15 cellular contexts compared by ENCODE assay signal in the genomic region with DNA sequence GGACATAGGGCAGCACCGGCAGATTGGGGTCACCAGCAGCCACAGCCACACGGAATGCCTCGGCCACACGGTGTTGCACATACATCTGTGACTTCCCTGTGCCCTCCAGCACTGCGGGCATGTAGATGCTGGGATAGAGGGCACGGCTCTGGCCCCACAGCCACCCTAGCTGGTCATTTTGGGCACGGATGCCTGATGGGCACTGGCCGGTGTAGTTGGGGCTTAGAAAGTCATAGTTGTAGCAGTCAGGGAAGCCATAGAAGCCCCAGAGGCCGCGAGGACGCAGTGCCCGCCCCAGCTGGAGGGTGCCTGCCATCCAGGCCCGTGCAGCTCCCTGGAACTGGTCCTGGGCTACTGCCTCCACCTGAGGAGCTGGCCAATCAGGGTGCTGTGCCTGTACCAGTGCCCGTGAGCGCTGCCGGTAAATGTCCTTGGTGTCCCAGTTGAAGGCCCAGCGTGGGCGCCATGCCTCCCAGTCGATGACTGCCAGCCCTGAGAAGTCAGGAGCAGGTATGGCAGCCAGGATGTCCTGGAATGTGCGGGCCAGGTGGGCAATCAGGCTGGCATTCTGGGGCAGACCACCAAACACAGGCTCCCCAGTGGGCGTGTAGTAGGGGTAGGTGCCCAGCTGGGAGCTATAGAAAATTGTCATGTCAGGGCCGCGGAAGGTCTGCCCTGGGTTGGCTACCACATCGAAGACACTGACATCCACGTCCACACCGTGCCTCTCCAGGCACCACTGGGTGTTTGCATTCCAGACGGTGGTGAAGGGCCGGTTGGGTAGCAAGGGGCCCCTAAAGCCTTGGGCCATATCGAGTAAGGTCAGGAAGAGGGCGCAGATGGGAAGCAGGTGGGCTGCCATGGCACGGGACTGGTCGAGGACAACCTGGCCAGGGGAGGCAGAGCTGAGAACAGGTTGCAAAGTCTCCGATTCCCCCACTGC. TPM values are rescaled to one million over a fixed set of nuclear protein-coding genes. Genes with fewer than 3 reads are reported as not detected.
A peak's percentile ranks its signal among the peaks of the same experiment; 100 is the strongest.
DNase-seq lines count a peak whose midpoint lies in the region; ATAC-seq, FAIRE-seq and TF ChIP-seq lines count a peak whose summit lies in the region.
"Had no signal": no experiment of that assay in that cellular context is flagged by ENCODE, and none has a peak within 500 bp of the region (broad histone marks: within the 10 kb centered on the region; RNA-seq: fewer than 3 reads in every experiment).

No MANE protein-coding gene starts in this region.

- no peaks in the 10 kb centered on the region for H3K27me3 ChIP-seq in CD8-positive, alpha-beta T cell (ENCODE audit: insufficient read depth, low read length)
- H3K27me3 ChIP-seq in body of pancreas = no peaks in the 10 kb centered on the region
- H3K27me3 ChIP-seq in keratinocyte (ENCODE audit: control insufficient read depth, extremely low read depth, insufficient read depth, low read length) = no peaks in the 10 kb centered on the region
- no peaks in the 10 kb centered on the region for H3K27me3 ChIP-seq in Karpas-422 (ENCODE audit: low read length)
- no peaks in the 10 kb centered on the region for H3K27me3 ChIP-seq in ascending aorta

- peak overlapping the region; percentile 52 for H3K27ac Mint-ChIP-seq in CD8-positive, alpha-beta T cell
- peak overlapping the region; percentile 46 for H3K27ac Mint-ChIP-seq in progenitor cell of endocrine pancreas

- no peak for FAIRE-seq in keratinocyte (lab: Jason Lieb, UNC)
- FAIRE-seq: GM19239, HTR-8/SVneo, TTC549 had no signal

- H3K36me3 ChIP-seq in CD8-positive, alpha-beta T cell (ENCODE audit: insufficient read depth, low read length) = no peaks in the 10 kb centered on the region
- H3K36me3 ChIP-seq in body of pancreas (replicated peaks in 1 of 2; ENCODE audit: insufficient read depth in 1 of 2, low read depth in 2 of 2) (no peaks in the 10 kb centered on the region), keratinocyte (ENCODE audit: control insufficient read depth in 2 of 2, extremely low read depth in 1 of 2, insufficient read depth in 2 of 2, low read length in 2 of 2) (no peaks in the 10 kb centered on the region), Karpas-422 (ENCODE audit: insufficient read depth, low read length) (no peaks in the 10 kb centered on the region), ascending aorta (no peaks in the 10 kb centered on the region)

- H3K9me3 Mint-ChIP-seq in CD8-positive, alpha-beta T cell = no peaks in the 10 kb centered on the region
- H3K9me3 Mint-ChIP-seq in progenitor cell of endocrine pancreas (ENCODE audit: low read depth) = no peaks in the 10 kb centered on the region

- no peak overlapping the region for H3K4me3 ChIP-seq in CD8-positive, alpha-beta T cell (ENCODE audit: low read depth, low read length)
- no peak overlapping the region for H3K4me3 ChIP-seq in body of pancreas
- peak overlapping the region in 1 of 3 experiments; percentile 11 for H3K4me3 ChIP-seq in keratinocyte (ENCODE audit: control insufficient read depth in 2 of 3, extremely low read depth in 1 of 3, insufficient read depth in 2 of 3, low read depth in 1 of 3, low read length in 3 of 3)
- H3K4me3 ChIP-seq in Karpas-422 (ENCODE audit: low read length) = no peak overlapping the region
- peak overlapping the region in 1 of 2 donors; percentile 17 for H3K4me3 ChIP-seq in ascending aorta

- no peak overlapping the region for H3K27ac ChIP-seq in CD8-positive, alpha-beta T cell (ENCODE audit: low read depth, low read length)
- peak overlapping the region; percentile 55 to 88 (median 86) for H3K27ac ChIP-seq in body of pancreas
- peak overlapping the region; percentile 60 for H3K27ac ChIP-seq in keratinocyte (ENCODE audit: control insufficient read depth, insufficient read depth, low read length)
- H3K27ac ChIP-seq in Karpas-422 (ENCODE audit: low read length) = no peak overlapping the region
- H3K27ac ChIP-seq in ascending aorta = peak overlapping the region in 1 of 2 donors; percentile 38

- dilution Hi-C loops in keratinocyte (cut with MboI; ENCODE audit: extremely low pct_ligation_motif_present, low sequenced_read_pairs) = no loop called here

- peaks cover 5% of the 10 kb centered on the region for H3K9me1 ChIP-seq in keratinocyte (ENCODE audit: control insufficient read depth, extremely low read depth, insufficient read depth, low read length)

- POLR2A ChIA-PET in CD8-positive, alpha-beta T cell (lab: Charles Lee) = no interaction called here

- H2AFZ ChIP-seq in keratinocyte (ENCODE audit: control insufficient read depth, low read length) (no peak overlapping the region), Karpas-422 (ENCODE audit: low read length) (no peak overlapping the region)

- no peak for DNase-seq in CD8-positive, alpha-beta T cell
- DNase-seq in body of pancreas (no peak), keratinocyte (ENCODE audit: low read depth, low spot score) (no peak), progenitor cell of endocrine pancreas (ENCODE audit: low spot score, unreplicated experiment) (no peak), Karpas-422 (no peak), NCI-H526 (lab: John Stamatoyannopoulos, UW) (no peak), ascending aorta (ENCODE audit: low spot score in 2 of 2) (no peak)
- DNase-seq: HCEC 1CT, NCI-H1417, NCI-H69 had no signal

- H4K20me1 ChIP-seq in keratinocyte (ENCODE audit: control insufficient read depth, extremely low read depth, insufficient read depth, low read length) (no peaks in the 10 kb centered on the region), Karpas-422 (ENCODE audit: insufficient read depth, low read depth, low read length) (no peaks in the 10 kb centered on the region)

- 80 to 85% methylated on average over 4 to 33 of the region's 33 CpGs for WGBS in body of pancreas, 2 donors

- H3K79me2 ChIP-seq in keratinocyte (ENCODE audit: control insufficient read depth, insufficient read depth, low read length) (peaks cover 9% of the 10 kb centered on the region), Karpas-422 (ENCODE audit: low read length) (peaks cover 7% of the 10 kb centered on the region; the same call in 1 of the 2 replicates)

- peaks cover 5% of the 10 kb centered on the region for H3K36me3 Mint-ChIP-seq in CD8-positive, alpha-beta T cell
- no peaks in the 10 kb centered on the region for H3K36me3 Mint-ChIP-seq in progenitor cell of endocrine pancreas (ENCODE audit: insufficient read depth)

- no peaks in the 10 kb centered on the region for H3K9me2 ChIP-seq in Karpas-422 (replicated peaks; ENCODE audit: insufficient read depth, low read length)

- no peak for TF ChIP-seq CTCF in CD8-positive, alpha-beta T cell (IDR thresholded peaks at IDR 0.05)
- no peak for TF ChIP-seq CTCF in body of pancreas (IDR thresholded peaks at IDR 0.05)
- no peak for TF ChIP-seq CTCF in keratinocyte (optimal IDR thresholded peaks at IDR 0.05 in 1 of 3, IDR thresholded peaks at IDR 0.05 in 1 of 3, conservative IDR thresholded peaks at IDR 0.05 in 1 of 3; ENCODE audit: extremely low read depth in 1 of 3, insufficient read depth in 2 of 3, low read length in 3 of 3)
- no peak for TF ChIP-seq CTCF in progenitor cell of endocrine pancreas (IDR thresholded peaks at IDR 0.05; ENCODE audit: unreplicated experiment)
- no peak for TF ChIP-seq CTCF in ascending aorta (IDR thresholded peaks at IDR 0.05)

- TF ChIP-seq POLR2A in body of pancreas (IDR thresholded peaks at IDR 0.05) = no peak

- CTCF ChIA-PET in CD8-positive, alpha-beta T cell (lab: Charles Lee) = interaction anchor here (1.1 to 1.5 kb wide), 2 partner anchors 20 to 22 kb away, joined by 4 to 5 read pairs; a partner anchor contains a TSS

- intact Hi-C loops in CD8-positive, alpha-beta T cell (cut with DNase I, micrococcal nuclease) = no loop called here
- intact Hi-C loops in body of pancreas (cut with DNase I) = no loop called here
- intact Hi-C loops in ascending aorta (cut with DNase I) = no loop called here

- H3K4me1 Mint-ChIP-seq in CD8-positive, alpha-beta T cell (ENCODE audit: low read depth) = peaks cover 28% of the 10 kb centered on the region
- H3K4me1 Mint-ChIP-seq in progenitor cell of endocrine pancreas (ENCODE audit: low read depth) = peaks cover 17% of the 10 kb centered on the region

- H3K4me2 ChIP-seq in keratinocyte (ENCODE audit: control insufficient read depth, extremely low read depth, insufficient read depth, low read depth, low read length) = peak overlapping the region; percentile 37
- H3K4me2 ChIP-seq in Karpas-422 (ENCODE audit: low read depth, low read length, poor library complexity, severe bottlenecking) = no peak overlapping the region

- H3K4me3 Mint-ChIP-seq in CD8-positive, alpha-beta T cell = no peak overlapping the region
- H3K4me3 Mint-ChIP-seq in progenitor cell of endocrine pancreas (ENCODE audit: low read depth) = no peak overlapping the region

- peaks cover 25% of the 10 kb centered on the region for H3K4me1 ChIP-seq in CD8-positive, alpha-beta T cell (ENCODE audit: insufficient read depth, low read length)
- H3K4me1 ChIP-seq in body of pancreas (peaks cover 55% of the 10 kb centered on the region), keratinocyte (ENCODE audit: control insufficient read depth, extremely low read depth, insufficient read depth, low read length) (peaks cover 39% of the 10 kb centered on the region), Karpas-422 (ENCODE audit: low read length) (peaks cover 21% of the 10 kb centered on the region), ascending aorta (peaks cover 13 to 19% of the 10 kb centered on the region in 2 donors)

- no peaks in the 10 kb centered on the region for H3K9me3 ChIP-seq in CD8-positive, alpha-beta T cell (ENCODE audit: low read length)
- no peaks in the 10 kb centered on the region for H3K9me3 ChIP-seq in body of pancreas
- no peaks in the 10 kb centered on the region for H3K9me3 ChIP-seq in keratinocyte (ENCODE audit: control insufficient read depth, low read depth, low read length)
- no peaks in the 10 kb centered on the region for H3K9me3 ChIP-seq in Karpas-422 (ENCODE audit: low read length)
- H3K9me3 ChIP-seq in ascending aorta = no peaks in the 10 kb centered on the region

- H3K27me3 Mint-ChIP-seq in CD8-positive, alpha-beta T cell (ENCODE audit: low read depth) = no peaks in the 10 kb centered on the region
- no peaks in the 10 kb centered on the region for H3K27me3 Mint-ChIP-seq in progenitor cell of endocrine pancreas

- H3K9ac ChIP-seq in keratinocyte (ENCODE audit: control insufficient read depth, extremely low read depth, insufficient read depth, low read length) (no peak overlapping the region), Karpas-422 (ENCODE audit: low read length) (no peak overlapping the region)

- no peak for ATAC-seq in CD8-positive, alpha-beta T cell
- ATAC-seq in body of pancreas (no peak), GM19395 (IDR thresholded peaks at IDR 0.05; ENCODE audit: unreplicated experiment) (no peak)

RNA-seq across cellular contexts. Expression of a gene that starts 1.0 kb away (rescaled TPM):
- total RNA-seq in CD8-positive, alpha-beta T cell = under 1 TPM in 1 of 2 experiments, not detected in 1; 0.30 TPM
- total RNA-seq in body of pancreas (10 to 100 TPM; 13.0 to 20.4 TPM), progenitor cell of endocrine pancreas (3.1 and 4.1 TPM in 2 replicates), ascending aorta (49.5 TPM)
- 13.9 to 24.5 TPM (median 15.3 TPM) in 3 replicates for polyA plus RNA-seq in keratinocyte
- polyA plus RNA-seq in keratinocyte (2011; ENCODE audit: low read depth) = 5.8 TPM
- 13.3 and 14.8 TPM in 2 replicates for polyA plus RNA-seq in keratinocyte (2011; cell fraction: cytosol; rRNA removed)
- 56.6 and 77.5 TPM in 2 replicates for polyA plus RNA-seq in keratinocyte (2011; cell fraction: nucleus; rRNA removed)
- polyA plus RNA-seq in keratinocyte (2012; ENCODE audit: low replicate concordance) = 16.2 and 17.9 TPM in 2 replicates
- polyA minus RNA-seq in keratinocyte = 20.5 to 37.4 TPM (median 20.7 TPM) in 3 replicates
- 16.7 TPM for polyA minus RNA-seq in keratinocyte (2011; cell fraction: cytosol; rRNA and poly(A)+ RNA removed)
- 25.2 and 27.6 TPM in 2 replicates for polyA minus RNA-seq in keratinocyte (2011; cell fraction: nucleus; rRNA and poly(A)+ RNA removed)
- total RNA-seq in Karpas-422 (2014; rRNA removed; shearing (Covaris generic); ENCODE audit: low replicate concordance) = 0.14 and 0.71 TPM in 2 replicates
- total RNA-seq: mononuclear cell had no signal

RNA-seq across cellular contexts. Expression of a gene that starts 3.2 kb away (rescaled TPM):
- 1 to 10 TPM; 2.1 to 3.2 TPM for total RNA-seq in CD8-positive, alpha-beta T cell
- total RNA-seq in body of pancreas (1 to 10 TPM in 1 of 2 donors, under 1 TPM in 1; 0.99 to 2.3 TPM), progenitor cell of endocrine pancreas (3.2 and 3.6 TPM in 2 replicates), ascending aorta (not detected)
- 6.6 to 15.6 TPM (median 10.3 TPM) in 3 replicates for polyA plus RNA-seq in keratinocyte
- polyA plus RNA-seq in keratinocyte (2011; ENCODE audit: low read depth) = 1.3 TPM
- polyA plus RNA-seq in keratinocyte (2011; cell fraction: cytosol; rRNA removed) = 8.8 and 15.8 TPM in 2 replicates
- polyA plus RNA-seq in keratinocyte (2011; cell fraction: nucleus; rRNA removed) = 14.3 and 18.5 TPM in 2 replicates
- 3.2 and 9.2 TPM in 2 replicates for polyA plus RNA-seq in keratinocyte (2012; ENCODE audit: low replicate concordance)
- 5.2 to 15.4 TPM (median 14.1 TPM) in 3 replicates for polyA minus RNA-seq in keratinocyte
- polyA minus RNA-seq in keratinocyte (2011; cell fraction: cytosol; rRNA and poly(A)+ RNA removed) = 15.5 TPM
- 7.7 and 8.8 TPM in 2 replicates for polyA minus RNA-seq in keratinocyte (2011; cell fraction: nucleus; rRNA and poly(A)+ RNA removed)
- total RNA-seq in Karpas-422 (2014; rRNA removed; shearing (Covaris generic); ENCODE audit: low replicate concordance) = 9.3 and 17.2 TPM in 2 replicates

RNA-seq across cellular contexts. Expression of a gene that starts 3.2 kb away (rescaled TPM):
- 10 to 100 TPM; 37.1 to 40.7 TPM for total RNA-seq in CD8-positive, alpha-beta T cell
- total RNA-seq in body of pancreas (10 to 100 TPM in 1 of 2 donors, 1 to 10 TPM in 1; 4.4 to 11.2 TPM), progenitor cell of endocrine pancreas (7.5 and 9.4 TPM in 2 replicates), ascending aorta (38.8 TPM)
- 6.1 to 9.4 TPM (median 8.0 TPM) in 3 replicates for polyA plus RNA-seq in keratinocyte
- 3.4 TPM for polyA plus RNA-seq in keratinocyte (2011; ENCODE audit: low read depth)
- polyA plus RNA-seq in keratinocyte (2011; cell fraction: cytosol; rRNA removed) = 4.2 and 8.2 TPM in 2 replicates
- 21.2 and 34.6 TPM in 2 replicates for polyA plus RNA-seq in keratinocyte (2011; cell fraction: nucleus; rRNA removed)
- polyA plus RNA-seq in keratinocyte (2012; ENCODE audit: low replicate concordance) = 8.9 and 11.4 TPM in 2 replicates
- polyA minus RNA-seq in keratinocyte = 6.9 to 30.9 TPM (median 8.3 TPM) in 3 replicates
- 4.6 TPM for polyA minus RNA-seq in keratinocyte (2011; cell fraction: cytosol; rRNA and poly(A)+ RNA removed)
- 3.9 and 6.3 TPM in 2 replicates for polyA minus RNA-seq in keratinocyte (2011; cell fraction: nucleus; rRNA and poly(A)+ RNA removed)
- 18.1 and 20.3 TPM in 2 replicates for total RNA-seq in Karpas-422 (2014; rRNA removed; shearing (Covaris generic); ENCODE audit: low replicate concordance)

RNA-seq across cellular contexts. Expression of a gene that starts 10.1 kb away (rescaled TPM):
- total RNA-seq in CD8-positive, alpha-beta T cell = 10 to 100 TPM; 42.4 to 42.9 TPM
- 100 to 1,000 TPM in 1 of 2 donors, 10 to 100 TPM in 1; 75.8 to 103 TPM for total RNA-seq in body of pancreas
- polyA plus RNA-seq in keratinocyte = 43.1 to 90.4 TPM (median 50.3 TPM) in 3 replicates
- polyA plus RNA-seq in keratinocyte (2011; ENCODE audit: low read depth) = 25.7 TPM
- 48.9 and 70.6 TPM in 2 replicates for polyA plus RNA-seq in keratinocyte (2011; cell fraction: cytosol; rRNA removed)
- 110 and 122 TPM in 2 replicates for polyA plus RNA-seq in keratinocyte (2011; cell fraction: nucleus; rRNA removed)
- 67.8 and 89.0 TPM in 2 replicates for polyA plus RNA-seq in keratinocyte (2012; ENCODE audit: low replicate concordance)
- polyA minus RNA-seq in keratinocyte = 48.6 to 148 TPM (median 53.7 TPM) in 3 replicates
- 67.9 TPM for polyA minus RNA-seq in keratinocyte (2011; cell fraction: cytosol; rRNA and poly(A)+ RNA removed)
- 32.0 and 34.3 TPM in 2 replicates for polyA minus RNA-seq in keratinocyte (2011; cell fraction: nucleus; rRNA and poly(A)+ RNA removed)
- 49.0 and 58.7 TPM in 2 replicates for total RNA-seq in progenitor cell of endocrine pancreas
- 75.2 and 82.1 TPM in 2 replicates for total RNA-seq in Karpas-422 (2014; rRNA removed; shearing (Covaris generic); ENCODE audit: low replicate concordance)
- total RNA-seq in ascending aorta = 231 TPM

RNA-seq across cellular contexts. Expression of a gene that starts 20.2 kb away (rescaled TPM):
- total RNA-seq in CD8-positive, alpha-beta T cell = under 1 TPM; 0.61 to 0.79 TPM
- 10 to 100 TPM; 35.6 to 48.3 TPM for total RNA-seq in body of pancreas
- 42.8 to 71.8 TPM (median 44.8 TPM) in 3 replicates for polyA plus RNA-seq in keratinocyte
- polyA plus RNA-seq in keratinocyte (2011; ENCODE audit: low read depth) = 5.2 TPM
- 27.2 and 52.8 TPM in 2 replicates for polyA plus RNA-seq in keratinocyte (2011; cell fraction: cytosol; rRNA removed)
- polyA plus RNA-seq in keratinocyte (2011; cell fraction: nucleus; rRNA removed) = 50.1 and 70.2 TPM in 2 replicates
- polyA plus RNA-seq in keratinocyte (2012; ENCODE audit: low replicate concordance) = 29.0 and 39.5 TPM in 2 replicates
- polyA minus RNA-seq in keratinocyte = 44.9 to 108 TPM (median 61.0 TPM) in 3 replicates
- 67.0 TPM for polyA minus RNA-seq in keratinocyte (2011; cell fraction: cytosol; rRNA and poly(A)+ RNA removed)
- 55.2 and 58.9 TPM in 2 replicates for polyA minus RNA-seq in keratinocyte (2011; cell fraction: nucleus; rRNA and poly(A)+ RNA removed)
- total RNA-seq in progenitor cell of endocrine pancreas = 74.3 and 77.9 TPM in 2 replicates
- total RNA-seq in Karpas-422 (2014; rRNA removed; shearing (Covaris generic); ENCODE audit: low replicate concordance) = 12.8 and 22.5 TPM in 2 replicates
- total RNA-seq in ascending aorta = 449 TPM

Comparison
In these comparisons a context has a peak if more than half of its experiments do, and no peak if none do; other contexts are left out.
1. H3K27ac ChIP-seq: peak in body of pancreas (4 of 4) and keratinocyte (single experiment); none in CD8-positive, alpha-beta T cell (single experiment) and Karpas-422 (single experiment).